In the genomic region with DNA sequence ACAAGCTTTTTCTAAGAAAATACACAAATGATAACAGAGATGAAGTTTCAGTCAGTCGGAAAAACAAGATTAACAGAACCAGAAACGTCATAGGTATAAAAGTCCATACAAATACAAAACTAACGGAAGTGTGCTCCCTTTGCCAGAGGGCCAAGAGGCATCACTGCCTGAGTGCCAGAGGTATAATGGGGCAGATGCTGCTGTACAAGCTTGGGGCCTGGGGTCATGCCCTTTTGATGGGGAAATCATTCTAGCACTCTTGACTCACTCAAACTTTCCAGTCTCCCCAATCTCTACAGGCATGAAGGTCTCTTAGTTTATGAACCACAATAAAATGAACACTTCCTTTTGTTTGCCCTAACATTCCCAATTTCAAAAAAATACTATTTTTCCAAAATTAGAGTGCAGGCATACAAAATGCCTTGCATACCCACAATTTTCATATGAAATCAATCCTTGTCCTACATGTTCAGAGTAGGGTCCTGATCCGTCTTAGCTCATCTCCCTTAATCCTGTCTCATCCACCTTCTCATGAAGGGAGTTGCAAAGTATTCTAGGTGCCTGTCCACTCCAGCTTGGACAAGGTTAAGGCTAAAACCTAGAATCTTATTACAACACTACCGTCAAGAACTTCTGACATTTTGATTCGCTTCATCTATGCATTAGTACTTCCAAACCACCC, we compare ENCODE assay signal across 8 cellular contexts. TPM values are rescaled to one million over a fixed set of nuclear protein-coding genes. Genes with fewer than 3 reads are reported as not detected.
DNase-seq lines count a peak whose midpoint lies in the region; ATAC-seq and TF ChIP-seq lines count a peak whose summit lies in the region.

No MANE protein-coding gene starts in this region.

- POLR2A ChIA-PET in AG04450 (lab: Yijun Ruan, JAX) (no interaction called here), MCF 10A (lab: Yijun Ruan, JAX) (interaction anchor here (0.5 to 3.2 kb wide), 14 partner anchors 10 to 240 kb away, joined by 3 to 42 read pairs (median 4); a partner anchor contains a TSS)

- H2AFZ ChIP-seq in KMS-11 (ENCODE audit: low read depth) = no peak overlapping the region

- H3K4me1 Mint-ChIP-seq in MCF 10A (ENCODE audit: insufficient read depth, unreplicated experiment) = peaks cover 27% of the 10 kb centered on the region

- peaks cover 65% of the 10 kb centered on the region for H3K79me2 ChIP-seq in KMS-11 (ENCODE audit: insufficient read depth, low read depth)

- peak overlapping the region; percentile 93 for H3K4me2 ChIP-seq in KMS-11

- CTCF ChIA-PET in AG04450 (lab: Charles Lee) (interaction anchor here (1.1 to 2.0 kb wide), 3 partner anchors 11 to 13 kb away, joined by 3 to 9 read pairs (median 7); no protein-coding TSS in a partner anchor), MCF 10A (lab: Yijun Ruan, JAX) (interaction anchor here (0.7 to 1.6 kb wide), 4 partner anchors 8 to 49 kb away, joined by 3 to 7 read pairs (median 4); a partner anchor contains a TSS)

- peak overlapping the region; percentile 94 for H3K4me3 ChIP-seq in AG04450 (ENCODE audit: low read depth, low read length)
- H3K4me3 ChIP-seq in KMS-11 (IDR thresholded peaks at IDR 0.05; ENCODE audit: insufficient read depth, low read depth, low read length) = peak overlapping the region; percentile 98
- peak overlapping the region; percentile 69 for H3K4me3 ChIP-seq in mucosa of stomach (ENCODE audit: low read length)

- intact Hi-C loops in MCF 10A (cut with micrococcal nuclease) = no loop called here

- peaks cover 15% of the 10 kb centered on the region; the same call in 1 of the 2 replicates for H4K20me1 ChIP-seq in KMS-11 (ENCODE audit: insufficient read depth)

- H3K27ac Mint-ChIP-seq in MCF 10A (ENCODE audit: low read depth, unreplicated experiment) = peak overlapping the region; percentile 97

- peaks cover 30% of the 10 kb centered on the region; the same call in 1 of the 2 replicates for H3K36me3 ChIP-seq in KMS-11 (ENCODE audit: insufficient read depth)
- H3K36me3 ChIP-seq in mucosa of stomach (ENCODE audit: control insufficient read depth, insufficient read depth, low read length) = no peaks in the 10 kb centered on the region

- H3K9me3 ChIP-seq in AG04450 (ENCODE audit: control insufficient read depth, insufficient read depth, low read length) (peaks cover 3% of the 10 kb centered on the region; the same call in 1 of the 2 replicates), mucosa of stomach (ENCODE audit: control insufficient read depth, low read length) (no peaks in the 10 kb centered on the region)

- H3K27me3 Mint-ChIP-seq in MCF 10A (ENCODE audit: insufficient read depth, unreplicated experiment) = no peaks in the 10 kb centered on the region

- peak overlapping the region; percentile 87 for H3K4me3 Mint-ChIP-seq in MCF 10A (ENCODE audit: unreplicated experiment)

- peaks cover 31% of the 10 kb centered on the region for H3K4me1 ChIP-seq in KMS-11 (ENCODE audit: low read depth, poor library complexity, severe bottlenecking)
- peaks cover 15% of the 10 kb centered on the region for H3K4me1 ChIP-seq in mucosa of stomach (ENCODE audit: control insufficient read depth, insufficient read depth, low read length)

- H3K9ac ChIP-seq in KMS-11 (peak overlapping the region; percentile 96; the same call in 1 of the 2 replicates), mucosa of stomach (ENCODE audit: low read length) (peak overlapping the region; percentile 84)

- TF ChIP-seq CTCF in AG04450 (IDR thresholded peaks at IDR 0.05; ENCODE audit: low read depth, low read length) = no peak
- TF ChIP-seq CTCF in KMS-11 (conservative IDR thresholded peaks at IDR 0.05; ENCODE audit: low read depth, low read length) = no peak
- no peak for TF ChIP-seq CTCF in MCF 10A (IDR thresholded peaks at IDR 0.05; ENCODE audit: unreplicated experiment)

- no peaks in the 10 kb centered on the region for H3K9me3 Mint-ChIP-seq in MCF 10A (ENCODE audit: unreplicated experiment)

- DNase-seq in AG04450 (ENCODE audit: low read depth, low spot score) = no peak
- peak; percentile 17 for DNase-seq in MCF 10A (ENCODE audit: unreplicated experiment)
- DNase-seq in NCI-H2171 (lab: John Stamatoyannopoulos, UW) = no peak
- no peak for DNase-seq in activated effector memory CD4-positive, alpha-beta T cell treated with Interleukin-2 at 50 U/mL for 16 hours
- DNase-seq in iPS-NIHi7 (ENCODE audit: extremely low spot score) = no peak

- ATAC-seq in GM18868 (IDR thresholded peaks at IDR 0.05; ENCODE audit: unreplicated experiment) = no peak

- BruUV-seq in MCF 10A (replicated peaks; lab: Mats Ljungman, UMichigan) = no TSS peak

- peaks cover 57% of the 10 kb centered on the region for H3K36me3 Mint-ChIP-seq in MCF 10A (ENCODE audit: insufficient read depth, unreplicated experiment)

- H3K27me3 ChIP-seq in AG04450 (ENCODE audit: control insufficient read depth, insufficient read depth, low read length) (no peaks in the 10 kb centered on the region), KMS-11 (ENCODE audit: insufficient read depth, low read depth) (no peaks in the 10 kb centered on the region), mucosa of stomach (ENCODE audit: control insufficient read depth, insufficient read depth, low read length) (no peaks in the 10 kb centered on the region)

- H3K27ac ChIP-seq in AG04450 (ENCODE audit: low read depth, low read length) (no peak overlapping the region), KMS-11 (peak overlapping the region; percentile 76; the same call in 1 of the 2 replicates)

RNA-seq across cellular contexts. Expression of a gene that starts 1.5 kb away (rescaled TPM):
- 283 and 393 TPM in 2 replicates for polyA plus RNA-seq in AG04450 (2011; rRNA removed)
- polyA minus RNA-seq in AG04450 (2011; rRNA and poly(A)+ RNA removed) = 36.3 and 49.0 TPM in 2 replicates
- total RNA-seq in MCF 10A (2022) = 477 and 513 TPM in 2 replicates

RNA-seq across cellular contexts. Expression of a gene that starts 8.0 kb away (rescaled TPM):
- polyA plus RNA-seq in AG04450 (2011; rRNA removed) = 7.2 and 8.7 TPM in 2 replicates
- polyA minus RNA-seq in AG04450 (2011; rRNA and poly(A)+ RNA removed) = 8.1 and 10.9 TPM in 2 replicates
- 6.2 and 12.4 TPM in 2 replicates for total RNA-seq in MCF 10A (2022)

RNA-seq across cellular contexts. Expression of a gene that starts 17.8 kb away (rescaled TPM):
- polyA plus RNA-seq in AG04450 (2011; rRNA removed) = 0.02 and 0.06 TPM in 2 replicates
- 0.14 TPM in 1 of 2 replicates, not detected in the other for polyA minus RNA-seq in AG04450 (2011; rRNA and poly(A)+ RNA removed)
- total RNA-seq in MCF 10A (2022) = 0.07 and 0.17 TPM in 2 replicates

RNA-seq across cellular contexts. Expression of a gene that starts 37.9 kb away (rescaled TPM):
- 59.3 and 65.3 TPM in 2 replicates for polyA plus RNA-seq in AG04450 (2011; rRNA removed)
- polyA minus RNA-seq in AG04450 (2011; rRNA and poly(A)+ RNA removed) = 54.5 and 58.4 TPM in 2 replicates
- total RNA-seq in MCF 10A (2022) = 26.5 and 28.3 TPM in 2 replicates

RNA-seq across cellular contexts. Expression of a gene that starts 46.1 kb away (rescaled TPM):
- polyA plus RNA-seq in AG04450 (2011; rRNA removed) = not detected in 2 replicates
- not detected in 2 replicates for polyA minus RNA-seq in AG04450 (2011; rRNA and poly(A)+ RNA removed)
- not detected in 2 replicates for total RNA-seq in MCF 10A (2022)
